Comparison of ENCODE assay signal across 8 cellular contexts in the genomic region with DNA sequence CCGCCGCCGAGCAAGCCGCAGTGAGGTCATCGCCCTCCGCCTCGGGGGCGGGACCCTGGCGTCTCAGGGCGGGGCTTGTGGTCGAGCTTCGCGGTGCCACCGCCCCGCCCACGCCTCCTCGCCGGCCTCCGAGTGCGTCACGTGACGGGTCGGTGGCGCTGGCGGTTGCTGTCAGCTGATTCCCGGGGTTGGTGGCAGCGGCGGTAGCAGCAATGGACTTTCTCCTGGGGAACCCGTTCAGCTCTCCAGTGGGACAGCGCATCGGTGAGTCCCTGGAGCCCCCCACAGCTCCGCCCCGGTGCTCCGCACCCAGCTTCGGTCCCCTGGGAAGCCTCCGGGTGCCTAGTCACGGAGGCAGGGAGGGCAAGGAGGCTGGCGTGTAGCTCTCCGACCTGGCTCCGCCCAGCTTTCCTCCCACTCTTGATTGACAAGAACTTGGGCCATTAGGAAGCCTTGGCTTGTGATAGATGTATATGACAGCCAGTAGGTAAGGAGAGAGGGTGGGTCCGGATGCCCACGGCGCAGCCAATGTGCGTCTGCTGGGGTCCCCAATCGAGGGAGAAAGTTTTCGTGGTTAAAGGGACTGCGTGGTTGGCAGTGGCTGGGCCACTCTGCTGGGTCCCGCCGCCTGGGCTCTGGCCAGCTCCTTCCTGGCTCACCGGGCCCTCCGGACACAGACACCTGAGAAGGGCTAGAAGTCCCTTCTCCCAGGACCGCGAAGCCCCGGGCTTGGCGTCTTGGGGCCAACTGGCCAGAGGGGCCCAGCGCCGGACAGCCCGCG.
DNase-seq lines count a peak whose midpoint lies in the region; ATAC-seq and TF ChIP-seq lines count a peak whose summit lies in the region.

TOM1 (plus strand) TSS at position 178 of the 781 bp plus-strand sequence; CDS start at position 213, 35 bp downstream.

- H3K9me3 Mint-ChIP-seq in nephron progenitor cell: no peaks in the 10 kb centered on the region
- H3K9me3 Mint-ChIP-seq in stimulated activated naive CD8-positive, alpha-beta T cell treated with anti-CD3 and anti-CD28 coated beads, Interleukin-15, amount 100 ng/mL, for 72 hours: no peaks in the 10 kb centered on the region

- in situ Hi-C loops in HAP-1 (cut with MboI; ENCODE audit: low sequenced_read_pairs): no loop called here

- H4K20me1 ChIP-seq in MM.1S (ENCODE audit: insufficient read depth, low read length): no peaks in the 10 kb centered on the region

- peak; percentile 100 for DNase-seq in ELR (ENCODE audit: low read depth)
- peak; percentile 94 to 98 for DNase-seq in HAP-1 (ENCODE audit: low spot score in 2 of 2)
- peak; percentile 97 for DNase-seq in MM.1S
- peak; percentile 72 for DNase-seq in SIG-M5 (lab: John Stamatoyannopoulos, UW)
- peak; percentile 97 for DNase-seq in activated gamma-delta T cell (lab: John Stamatoyannopoulos, UW)
- peak; percentile 96 for DNase-seq in fibroblast of the conjunctiva (ENCODE audit: low read depth)
- peak; percentile 100 for DNase-seq in nephron progenitor cell
- peak; percentile 96 to 97 for DNase-seq in stimulated activated naive CD8-positive, alpha-beta T cell treated with anti-CD3 and anti-CD28 coated beads, Interleukin-15, amount 100 ng/mL, for 72 hours

- H3K79me2 ChIP-seq in MM.1S (ENCODE audit: low read length): peaks cover 37% of the 10 kb centered on the region

- H3K4me1 ChIP-seq in HAP-1: peaks cover 8% of the 10 kb centered on the region
- no peaks in the 10 kb centered on the region; the same call in 1 of the 2 replicates for H3K4me1 ChIP-seq in MM.1S (ENCODE audit: low read length)

- peaks cover 2% of the 10 kb centered on the region for H3K27me3 Mint-ChIP-seq in nephron progenitor cell (ENCODE audit: low read depth, poor library complexity)
- H3K27me3 Mint-ChIP-seq in stimulated activated naive CD8-positive, alpha-beta T cell treated with anti-CD3 and anti-CD28 coated beads, Interleukin-15, amount 100 ng/mL, for 72 hours: no peaks in the 10 kb centered on the region

- peak within 1 kb of the TSS; percentile 91 for H3K4me3 Mint-ChIP-seq in nephron progenitor cell
- peak within 1 kb of the TSS; percentile 96 to 99 for H3K4me3 Mint-ChIP-seq in stimulated activated naive CD8-positive, alpha-beta T cell treated with anti-CD3 and anti-CD28 coated beads, Interleukin-15, amount 100 ng/mL, for 72 hours

- H3F3A ChIP-seq in MM.1S (ENCODE audit: insufficient read depth, low read length): peaks cover 3% of the 10 kb centered on the region; the same call in 1 of the 2 replicates

- H3K36me3 ChIP-seq in HAP-1 (replicated peaks) (peaks cover 10% of the 10 kb centered on the region), MM.1S (replicated peaks; ENCODE audit: insufficient read depth, low read length) (no peaks in the 10 kb centered on the region)

- H3K4me1 Mint-ChIP-seq in nephron progenitor cell: peaks cover 38% of the 10 kb centered on the region
- peaks cover 53% of the 10 kb centered on the region for H3K4me1 Mint-ChIP-seq in stimulated activated naive CD8-positive, alpha-beta T cell treated with anti-CD3 and anti-CD28 coated beads, Interleukin-15, amount 100 ng/mL, for 72 hours

- peak within 1 kb of the TSS; percentile 50; the same call in 1 of the 2 replicates for H3K27ac ChIP-seq in MM.1S (ENCODE audit: low read length)

- no peaks in the 10 kb centered on the region for H3K9me3 ChIP-seq in HAP-1
- H3K9me3 ChIP-seq in MM.1S (replicated peaks; ENCODE audit: insufficient read depth, low read length): no peaks in the 10 kb centered on the region

- peaks cover 27% of the 10 kb centered on the region for H3K36me3 Mint-ChIP-seq in nephron progenitor cell (ENCODE audit: low read depth)

- TF ChIP-seq CTCF in MM.1S (IDR thresholded peaks at IDR 0.05; ENCODE audit: low read length) (no peak), nephron progenitor cell (IDR thresholded peaks at IDR 0.05) (no peak)

- peak within 1 kb of the TSS; percentile 79 for H2AFZ ChIP-seq in MM.1S (ENCODE audit: low read length)

- no peaks in the 10 kb centered on the region for H3K9me2 ChIP-seq in MM.1S (replicated peaks; ENCODE audit: insufficient read depth, low read length)

- peak; percentile 98 for ATAC-seq in stimulated activated naive CD8-positive, alpha-beta T cell treated with anti-CD3 and anti-CD28 coated beads, Interleukin-15, amount 100 ng/mL, for 72 hours

- peak within 1 kb of the TSS; percentile 74 for H3K9ac ChIP-seq in MM.1S (ENCODE audit: low read length)

- H3K4me2 ChIP-seq in MM.1S (ENCODE audit: low read depth, low read length): peak within 1 kb of the TSS; percentile 74

- peak within 1 kb of the TSS; percentile 95 for H3K27ac Mint-ChIP-seq in nephron progenitor cell
- H3K27ac Mint-ChIP-seq in stimulated activated naive CD8-positive, alpha-beta T cell treated with anti-CD3 and anti-CD28 coated beads, Interleukin-15, amount 100 ng/mL, for 72 hours: peak within 1 kb of the TSS; percentile 84 to 99

- no peaks in the 10 kb centered on the region for H3K27me3 ChIP-seq in HAP-1 (ENCODE audit: low read depth)
- no peaks in the 10 kb centered on the region for H3K27me3 ChIP-seq in MM.1S (replicated peaks; ENCODE audit: insufficient read depth, low read length)

- H3K4me3 ChIP-seq in HAP-1: peak within 1 kb of the TSS; percentile 80
- H3K4me3 ChIP-seq in MM.1S (ENCODE audit: low read length): peak within 1 kb of the TSS; percentile 85

Comparison
In these comparisons a context has a peak if more than half of its experiments do, and no peak if none do; other contexts are left out.
1. Peak in every context shown above with its lines: DNase-seq, ATAC-seq, H3K4me3 ChIP-seq and H3K27ac ChIP-seq.